Comparison of ENCODE assay signal across 1 cellular context in genomic region chr2:173017657-173018420, GRCh38.
TF ChIP-seq lines count a peak whose summit lies in the region.

No MANE protein-coding gene starts in this region.

TF ChIP-seq in endothelial cell of umbilical vein, 7 proteins besides CTCF, POLR2A, EP300 and RAD21 (continued from another document):
- no peak for TF ChIP-seq MYC (IDR thresholded peaks at IDR 0.05; ENCODE audit: low read depth, low read length)
- TF ChIP-seq JUN (IDR thresholded peaks at IDR 0.05; ENCODE audit: borderline replicate concordance, insufficient read depth, insufficient read length, low read depth): no peak
- TF ChIP-seq EZH2 (IDR thresholded peaks at IDR 0.05; ENCODE audit: borderline replicate concordance, low read depth, low read length, severe bottlenecking): no peak
- no peak for TF ChIP-seq FOS (IDR thresholded peaks at IDR 0.05; ENCODE audit: borderline replicate concordance, insufficient read depth, low read length)
- TF ChIP-seq POLR2AphosphoS5 (IDR thresholded peaks at IDR 0.05; ENCODE audit: insufficient read depth, low read depth, low read length): no peak
- no peak for TF ChIP-seq GATA2 (IDR thresholded peaks at IDR 0.05; ENCODE audit: insufficient read depth, insufficient read length, low read depth, low read length)
